35 cellular contexts compared by ENCODE assay signal in genomic region chr10:86749835-86750234, GRCh38.
"Had no signal": no experiment of that assay in that cellular context is flagged by ENCODE, and none has a peak within 500 bp of the region (broad histone marks: within the 10 kb centered on the region; RNA-seq: fewer than 3 reads in every experiment).

No MANE protein-coding gene starts in this region.

- H3K27me3 Mint-ChIP-seq: activated CD4-positive, alpha-beta memory T cell treated with anti-CD3 and anti-CD28 coated beads for 36 hours; activated CD8-positive, alpha-beta memory T cell treated with anti-CD3 and anti-CD28 coated beads, Interleukin-2, amount 10 ng/mL, durations not matched to agents 7 days and 5 days; activated naive CD4-positive, alpha-beta T cell treated with anti-CD3 and anti-CD28 coated beads, Interleukin-2, amount 50 U/mL, for 24 hours; brain; T-helper 17 cell had no signal

- H3K4me3 Mint-ChIP-seq: activated CD4-positive, alpha-beta memory T cell treated with anti-CD3 and anti-CD28 coated beads for 36 hours; activated CD4-positive, alpha-beta T cell treated with anti-CD3 and anti-CD28 coated beads for 36 hours; activated CD4-positive, alpha-beta T cell treated with anti-CD3 and anti-CD28 coated beads, Interleukin-2, amount 10 ng/mL, durations not matched to agents 24 days and 14 days; activated CD8-positive, alpha-beta memory T cell treated with anti-CD3 and anti-CD28 coated beads, Interleukin-2, amount 10 ng/mL, durations not matched to agents 7 days and 5 days; activated CD8-positive, alpha-beta T cell treated with anti-CD3 and anti-CD28 coated beads, Interleukin-2, amount 10 ng/mL, durations not matched to agents 7 days and 5 days; activated naive CD4-positive, alpha-beta T cell treated with anti-CD3 and anti-CD28 coated beads for 36 hours; activated naive CD4-positive, alpha-beta T cell treated with anti-CD3 and anti-CD28 coated beads, Interleukin-2, amount 50 U/mL, for 24 hours; activated naive CD8-positive, alpha-beta T cell treated with anti-CD3 and anti-CD28 coated beads for 36 hours; activated naive CD8-positive, alpha-beta T cell treated with anti-CD3 and anti-CD28 coated beads, Interleukin-2, amount 50 U/mL, for 24 hours; activated T-helper 1 cell treated with anti-CD3 and anti-CD28 coated beads, Interleukin-12 subunit alpha, Interleukin-12 subunit beta, Interleukin-2, Interleukin-4 antibody, amounts not matched to agents 30 ng/mL and 10 ng/mL and 1 ng/mL, durations not matched to agents 14 hours and 24 hours and 36 hours; T-helper 17 cell; T-helper 2 cell treated with Interferon-gamma antibody and Interleukin-4, amounts not matched to agents 5 μg/mL and 100 μg/mL, for 36 hours had no signal

- H3K27ac Mint-ChIP-seq: activated CD4-positive, alpha-beta memory T cell treated with anti-CD3 and anti-CD28 coated beads for 36 hours; activated CD4-positive, alpha-beta T cell treated with anti-CD3 and anti-CD28 coated beads for 36 hours; activated CD4-positive, alpha-beta T cell treated with anti-CD3 and anti-CD28 coated beads, Interleukin-2, amount 10 ng/mL, durations not matched to agents 24 days and 14 days; activated CD8-positive, alpha-beta memory T cell treated with anti-CD3 and anti-CD28 coated beads, Interleukin-2, amount 10 ng/mL, durations not matched to agents 7 days and 5 days; activated CD8-positive, alpha-beta T cell treated with anti-CD3 and anti-CD28 coated beads, Interleukin-2, amount 10 ng/mL, durations not matched to agents 7 days and 5 days; activated naive CD4-positive, alpha-beta T cell treated with anti-CD3 and anti-CD28 coated beads for 36 hours; activated naive CD4-positive, alpha-beta T cell treated with anti-CD3 and anti-CD28 coated beads, Interleukin-2, amount 50 U/mL, for 24 hours; activated naive CD8-positive, alpha-beta T cell treated with anti-CD3 and anti-CD28 coated beads for 36 hours; activated naive CD8-positive, alpha-beta T cell treated with anti-CD3 and anti-CD28 coated beads, Interleukin-2, amount 50 U/mL, for 24 hours; activated T-helper 1 cell treated with anti-CD3 and anti-CD28 coated beads, Interleukin-12 subunit alpha, Interleukin-12 subunit beta, Interleukin-2, Interleukin-4 antibody, amounts not matched to agents 30 ng/mL and 10 ng/mL and 1 ng/mL, durations not matched to agents 14 hours and 24 hours and 36 hours; activated T-helper 2 cell treated with anti-CD3 and anti-CD28 coated beads, Interferon-gamma antibody, Interleukin-2, Interleukin-4, amounts not matched to agents 10 μg/mL and 5 μg/mL and 100 μg/mL, durations not matched to agents 14 hours and 24 hours and 36 hours; brain; T-helper 17 cell; T-helper 2 cell treated with Interferon-gamma antibody and Interleukin-4, amounts not matched to agents 5 μg/mL and 100 μg/mL, for 36 hours had no signal

- H3K27ac ChIP-seq: adrenal gland, ascending aorta, breast epithelium, cardiac muscle cell, colonic mucosa, foreskin keratinocyte, gastrocnemius medialis, heart right ventricle, hepatocyte had no signal

- H3K27me3 ChIP-seq: adrenal gland, ascending aorta, breast epithelium, cardiac muscle cell, colonic mucosa, esophagus muscularis mucosa, foreskin keratinocyte, gastrocnemius medialis, hepatocyte had no signal

- H3K4me3 ChIP-seq: adrenal gland, ascending aorta, breast epithelium, cardiac muscle cell, colonic mucosa, esophagus muscularis mucosa, gastrocnemius medialis, heart right ventricle, hepatocyte had no signal

- ATAC-seq: activated CD4-positive, alpha-beta T cell treated with anti-CD3 and anti-CD28 coated beads for 36 hours; activated CD8-positive, alpha-beta memory T cell treated with anti-CD3 and anti-CD28 coated beads, Interleukin-2, amount 10 ng/mL, durations not matched to agents 7 days and 5 days; activated CD8-positive, alpha-beta T cell treated with anti-CD3 and anti-CD28 coated beads, Interleukin-2, amount 10 ng/mL, durations not matched to agents 7 days and 5 days; activated naive CD8-positive, alpha-beta T cell treated with anti-CD3 and anti-CD28 coated beads, Interleukin-2, amount 50 U/mL, for 24 hours; foreskin keratinocyte; gastrocnemius medialis; heart right ventricle; T-helper 17 cell had no signal

- H3K36me3 ChIP-seq: adrenal gland, ascending aorta, breast epithelium, cardiac muscle cell, colonic mucosa, esophagus muscularis mucosa, gastrocnemius medialis, heart right ventricle had no signal

- H3K9me3 Mint-ChIP-seq: activated CD4-positive, alpha-beta memory T cell treated with anti-CD3 and anti-CD28 coated beads for 36 hours; activated CD4-positive, alpha-beta T cell treated with anti-CD3 and anti-CD28 coated beads, Interleukin-2, amount 10 ng/mL, durations not matched to agents 24 days and 14 days; activated naive CD4-positive, alpha-beta T cell treated with anti-CD3 and anti-CD28 coated beads for 36 hours; activated naive CD4-positive, alpha-beta T cell treated with anti-CD3 and anti-CD28 coated beads, Interleukin-2, amount 50 U/mL, for 24 hours; activated naive CD8-positive, alpha-beta T cell treated with anti-CD3 and anti-CD28 coated beads for 36 hours; activated naive CD8-positive, alpha-beta T cell treated with anti-CD3 and anti-CD28 coated beads, Interleukin-2, amount 50 U/mL, for 24 hours; activated T-helper 1 cell treated with anti-CD3 and anti-CD28 coated beads, Interleukin-12 subunit alpha, Interleukin-12 subunit beta, Interleukin-2, Interleukin-4 antibody, amounts not matched to agents 30 ng/mL and 10 ng/mL and 1 ng/mL, durations not matched to agents 14 hours and 24 hours and 36 hours; activated T-helper 2 cell treated with anti-CD3 and anti-CD28 coated beads, Interferon-gamma antibody, Interleukin-2, Interleukin-4, amounts not matched to agents 10 μg/mL and 5 μg/mL and 100 μg/mL, durations not matched to agents 14 hours and 24 hours and 36 hours; brain; T-helper 2 cell treated with Interferon-gamma antibody and Interleukin-4, amounts not matched to agents 5 μg/mL and 100 μg/mL, for 36 hours had no signal

- H3K4me2 ChIP-seq: hepatocyte had no signal

- H3K9me3 ChIP-seq: adrenal gland, ascending aorta, breast epithelium, colonic mucosa, esophagus muscularis mucosa, gastrocnemius medialis, heart right ventricle had no signal

- H3K4me1 ChIP-seq: breast epithelium, foreskin keratinocyte had no signal

- H2AFZ ChIP-seq: hepatocyte had no signal

- H3K36me3 Mint-ChIP-seq: activated CD4-positive, alpha-beta memory T cell treated with anti-CD3 and anti-CD28 coated beads for 36 hours; activated CD8-positive, alpha-beta memory T cell treated with anti-CD3 and anti-CD28 coated beads, Interleukin-2, amount 10 ng/mL, durations not matched to agents 7 days and 5 days; activated naive CD4-positive, alpha-beta T cell treated with anti-CD3 and anti-CD28 coated beads, Interleukin-2, amount 50 U/mL, for 24 hours; activated naive CD8-positive, alpha-beta T cell treated with anti-CD3 and anti-CD28 coated beads for 36 hours; brain had no signal

- DNase-seq: activated CD4-positive, alpha-beta memory T cell treated with anti-CD3 and anti-CD28 coated beads for 36 hours; activated CD4-positive, alpha-beta T cell treated with anti-CD3 and anti-CD28 coated beads for 36 hours; activated CD4-positive, alpha-beta T cell treated with anti-CD3 and anti-CD28 coated beads, Interleukin-2, amount 10 ng/mL, durations not matched to agents 24 days and 14 days; activated CD4-positive, CD25-positive, alpha-beta regulatory T cell; activated CD4-positive, CD25-positive, alpha-beta regulatory T cell treated with anti-CD3 and anti-CD28 coated beads, Interleukin-2, amount 50 U/mL, for 72 hours; activated CD8-positive, alpha-beta memory T cell treated with anti-CD3 and anti-CD28 coated beads, Interleukin-2, amount 10 ng/mL, durations not matched to agents 7 days and 5 days; activated CD8-positive, alpha-beta memory T cell treated with anti-CD3 and anti-CD28 coated beads, Interleukin-2, amount 50 U/mL, for 4 hours; activated CD8-positive, alpha-beta T cell treated with anti-CD3 and anti-CD28 coated beads, Interleukin-2, amount 10 ng/mL, durations not matched to agents 7 days and 5 days; activated effector memory CD4-positive, alpha-beta T cell treated with anti-CD3 and anti-CD28 coated beads, Interleukin-2, amount 50 U/mL, for 16 hours; activated naive CD4-positive, alpha-beta T cell treated with anti-CD3 and anti-CD28 coated beads for 36 hours; activated naive CD8-positive, alpha-beta T cell treated with anti-CD3 and anti-CD28 coated beads for 36 hours; activated naive CD8-positive, alpha-beta T cell treated with anti-CD3 and anti-CD28 coated beads, Interleukin-2, amount 50 U/mL, for 24 hours; activated T-cell treated with anti-CD3 and anti-CD28 coated beads, Interleukin-2, amount 50 U/mL, for 1 hour; activated T-cell treated with anti-CD3 and anti-CD28 coated beads, Interleukin-2, amount 50 U/mL, for 48 hours; adrenal gland; central memory CD4-positive, alpha-beta T cell; cerebellar nuclear complex; colonic mucosa; effector CD8-positive, alpha-beta T cell; erythroblast; foreskin keratinocyte; gastrocnemius medialis; heart right ventricle; T-helper 17 cell; T1000 had no signal
